ENCODE assay signal across 21 cellular contexts in the genomic region with DNA sequence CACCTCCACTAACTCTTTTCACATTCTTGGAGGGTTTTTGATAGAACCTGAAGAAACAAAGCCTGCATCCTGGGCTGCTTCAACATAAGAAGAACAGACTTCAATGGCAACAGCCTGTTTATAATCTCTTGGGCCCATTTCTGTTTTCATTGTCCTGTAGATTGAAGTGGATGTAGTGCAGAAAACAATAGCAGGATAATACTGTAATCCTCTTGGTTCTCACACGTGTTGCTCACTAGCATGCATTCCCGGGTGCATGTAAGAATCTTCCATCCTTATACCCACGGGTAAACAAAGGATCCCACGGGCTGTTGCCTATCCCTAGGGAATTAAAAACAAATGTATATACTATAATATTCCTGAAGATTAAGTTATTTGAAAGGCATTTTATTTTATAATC.
A peak's percentile ranks its signal among the peaks of the same experiment; 100 is the strongest.
DNase-seq lines count a peak whose midpoint lies in the region; ATAC-seq and TF ChIP-seq lines count a peak whose summit lies in the region.
"Had no signal": no experiment of that assay in that cellular context is flagged by ENCODE, and none has a peak within 500 bp of the region (broad histone marks: within the 10 kb centered on the region; RNA-seq: fewer than 3 reads in every experiment).

No MANE protein-coding gene starts in this region.

- no peak for TF ChIP-seq POLR2A in spleen (IDR thresholded peaks at IDR 0.05)

- no peak for ATAC-seq in aorta (ENCODE audit: low FRiP score)
- no peak for ATAC-seq in GM21515 (IDR thresholded peaks at IDR 0.05; ENCODE audit: unreplicated experiment)
- ATAC-seq: activated CD8-positive, alpha-beta T cell treated with anti-CD3 and anti-CD28 coated beads, Interleukin-2, amount 10 ng/mL, durations not matched to agents 7 days and 5 days; activated T-cell treated with anti-CD3 and anti-CD28 coated beads, Interleukin-2, amount 50 U/mL, for 4 hours; T-helper 17 cell had no signal

- H3K27ac ChIP-seq in left ventricle myocardium inferior (replicated peaks) (peak overlapping the region; percentile 66), right atrium auricular region (no peak overlapping the region), aorta (ENCODE audit: low read depth in 1 of 2, low read length in 2 of 2) (peak overlapping the region; percentile 80 to 81), spleen (no peak overlapping the region)
- H3K27ac ChIP-seq: dorsolateral prefrontal cortex, neutrophil had no signal

- intact Hi-C loops in left ventricle myocardium inferior (cut with micrococcal nuclease) (no loop called here), aorta (cut with DNase I) (no loop called here), spleen (cut with DNase I; ENCODE audit: low total_unique reads) (no loop called here)

- H3K9me3 Mint-ChIP-seq in nephron: peaks cover 3% of the 10 kb centered on the region
- H3K9me3 Mint-ChIP-seq: activated B cell treated with CpG ODN at 0.5 μM for 24 hours had no signal

- H3K4me1 ChIP-seq in left ventricle myocardium inferior (peaks cover 59% of the 10 kb centered on the region), right atrium auricular region (peaks cover 0 to 27% of the 10 kb centered on the region in 2 donors), aorta (ENCODE audit: control insufficient read depth in 1 of 2, insufficient read depth in 2 of 2, low read length in 2 of 2) (peaks cover 3 to 5% of the 10 kb centered on the region in 2 donors), spleen (no peaks in the 10 kb centered on the region)

- TF ChIP-seq CTCF in left ventricle myocardium inferior (IDR thresholded peaks at IDR 0.05; ENCODE audit: borderline replicate concordance) (no peak), right atrium auricular region (IDR thresholded peaks at IDR 0.05) (no peak), choroid plexus epithelial cell (conservative IDR thresholded peaks at IDR 0.05; ENCODE audit: low read depth, low read length) (no peak), nephron (IDR thresholded peaks at IDR 0.05; ENCODE audit: unreplicated experiment in 3 of 3) (no peak), GM20000 (IDR thresholded peaks at IDR 0.05; ENCODE audit: extremely low read depth, missing control alignments) (no peak), spleen (IDR thresholded peaks at IDR 0.05 in 8 of 11, conservative IDR thresholded peaks at IDR 0.05 in 3 of 11) (no peak)

- H3K27ac Mint-ChIP-seq in nephron: peak overlapping the region; percentile 90 to 92 (median 91)
- H3K27ac Mint-ChIP-seq: activated B cell treated with CpG ODN at 0.5 μM for 24 hours; activated CD8-positive, alpha-beta T cell treated with anti-CD3 and anti-CD28 coated beads, Interleukin-2, amount 10 ng/mL, durations not matched to agents 7 days and 5 days; T-helper 17 cell had no signal

- WGBS in aorta, 2 donors: 73 to 80% methylated on average over 4 of the region's 4 CpGs
- 70 to 86% (median 81%) methylated on average over 4 of the region's 4 CpGs for WGBS in spleen, 5 donors

- no peaks in the 10 kb centered on the region for H3K36me3 Mint-ChIP-seq in nephron (ENCODE audit: low read depth)

- H3K4me1 Mint-ChIP-seq in nephron: peaks cover 45% of the 10 kb centered on the region
- H3K4me1 Mint-ChIP-seq: activated B cell treated with CpG ODN at 0.5 μM for 24 hours, T-helper 17 cell had no signal

- H3K4me3 ChIP-seq in left ventricle myocardium inferior (no peak overlapping the region), right atrium auricular region (no peak overlapping the region), choroid plexus epithelial cell (ENCODE audit: low read depth, low read length) (no peak overlapping the region), aorta (ENCODE audit: low read length in 2 of 2) (no peak overlapping the region), spleen (no peak overlapping the region)
- H3K4me3 ChIP-seq: dorsolateral prefrontal cortex, upper lobe of left lung had no signal

- H3K9me3 ChIP-seq in left ventricle myocardium inferior (replicated peaks) (no peaks in the 10 kb centered on the region), right atrium auricular region (no peaks in the 10 kb centered on the region), aorta (ENCODE audit: control insufficient read depth, low read length) (no peaks in the 10 kb centered on the region), spleen (no peaks in the 10 kb centered on the region)
- H3K9me3 ChIP-seq: neutrophil, upper lobe of left lung had no signal

- H3K36me3 ChIP-seq in left ventricle myocardium inferior (no peaks in the 10 kb centered on the region), right atrium auricular region (no peaks in the 10 kb centered on the region), aorta (ENCODE audit: control insufficient read depth in 1 of 2, insufficient read depth in 2 of 2, low read length in 1 of 2) (no peaks in the 10 kb centered on the region), spleen (no peaks in the 10 kb centered on the region)
- H3K36me3 ChIP-seq: neutrophil, upper lobe of left lung had no signal

- H3K4me3 Mint-ChIP-seq in nephron: no peak overlapping the region
- H3K4me3 Mint-ChIP-seq: activated B cell treated with CpG ODN at 0.5 μM for 24 hours; activated CD8-positive, alpha-beta T cell treated with anti-CD3 and anti-CD28 coated beads, Interleukin-2, amount 10 ng/mL, durations not matched to agents 7 days and 5 days; activated T-cell treated with anti-CD3 and anti-CD28 coated beads, Interleukin-2, amount 50 U/mL, for 4 hours; T-helper 17 cell had no signal

- H3K27me3 ChIP-seq in left ventricle myocardium inferior (ENCODE audit: low read depth) (no peaks in the 10 kb centered on the region), right atrium auricular region (no peaks in the 10 kb centered on the region), aorta (ENCODE audit: control insufficient read depth in 1 of 2, insufficient read depth in 2 of 2, low read length in 1 of 2) (no peaks in the 10 kb centered on the region), spleen (replicated peaks in 1 of 7) (no peaks in the 10 kb centered on the region)
- H3K27me3 ChIP-seq: dorsolateral prefrontal cortex, neutrophil, upper lobe of left lung had no signal

- DNase-seq in left ventricle myocardium inferior: no peak
- no peak for DNase-seq in right atrium auricular region (ENCODE audit: low spot score)
- peak; percentile 6 for DNase-seq in choroid plexus epithelial cell (ENCODE audit: low read depth)
- no peak for DNase-seq in aorta
- no peak for DNase-seq in GM20000 (ENCODE audit: low spot score)
- DNase-seq in spleen: no peak
- DNase-seq: activated B cell treated with CpG ODN at 0.5 μM for 24 hours; activated CD8-positive, alpha-beta T cell treated with anti-CD3 and anti-CD28 coated beads, Interleukin-2, amount 10 ng/mL, durations not matched to agents 7 days and 5 days; activated naive CD4-positive, alpha-beta T cell treated with anti-CD3 and anti-CD28 coated beads, Interleukin-2, amount 50 U/mL, for 16 hours; activated T-cell treated with anti-CD3 and anti-CD28 coated beads, Interleukin-2, amount 50 U/mL, for 4 hours; DMS79 treated with DMSO at 0.1 percent for 48 hours; dorsolateral prefrontal cortex; NCI-H1436; NCI-H345; SIG-M5; stimulated activated naive CD4-positive, alpha-beta T cell treated with Interleukin-2 at 50 U/mL for 16 hours; T-helper 17 cell; upper lobe of left lung had no signal

- H3K27me3 Mint-ChIP-seq in nephron (ENCODE audit: low read depth): no peaks in the 10 kb centered on the region
- H3K27me3 Mint-ChIP-seq: activated B cell treated with CpG ODN at 0.5 μM for 24 hours, T-helper 17 cell had no signal

Comparison
In these comparisons a context has a peak if more than half of its experiments do, and no peak if none do; other contexts are left out.
1. H3K27ac ChIP-seq: peak in left ventricle myocardium inferior (single experiment) and aorta (2 of 2); none in right atrium auricular region (0 of 2) and spleen (0 of 8).